ENCODE assay signal across 8 cellular contexts in the genomic region with DNA sequence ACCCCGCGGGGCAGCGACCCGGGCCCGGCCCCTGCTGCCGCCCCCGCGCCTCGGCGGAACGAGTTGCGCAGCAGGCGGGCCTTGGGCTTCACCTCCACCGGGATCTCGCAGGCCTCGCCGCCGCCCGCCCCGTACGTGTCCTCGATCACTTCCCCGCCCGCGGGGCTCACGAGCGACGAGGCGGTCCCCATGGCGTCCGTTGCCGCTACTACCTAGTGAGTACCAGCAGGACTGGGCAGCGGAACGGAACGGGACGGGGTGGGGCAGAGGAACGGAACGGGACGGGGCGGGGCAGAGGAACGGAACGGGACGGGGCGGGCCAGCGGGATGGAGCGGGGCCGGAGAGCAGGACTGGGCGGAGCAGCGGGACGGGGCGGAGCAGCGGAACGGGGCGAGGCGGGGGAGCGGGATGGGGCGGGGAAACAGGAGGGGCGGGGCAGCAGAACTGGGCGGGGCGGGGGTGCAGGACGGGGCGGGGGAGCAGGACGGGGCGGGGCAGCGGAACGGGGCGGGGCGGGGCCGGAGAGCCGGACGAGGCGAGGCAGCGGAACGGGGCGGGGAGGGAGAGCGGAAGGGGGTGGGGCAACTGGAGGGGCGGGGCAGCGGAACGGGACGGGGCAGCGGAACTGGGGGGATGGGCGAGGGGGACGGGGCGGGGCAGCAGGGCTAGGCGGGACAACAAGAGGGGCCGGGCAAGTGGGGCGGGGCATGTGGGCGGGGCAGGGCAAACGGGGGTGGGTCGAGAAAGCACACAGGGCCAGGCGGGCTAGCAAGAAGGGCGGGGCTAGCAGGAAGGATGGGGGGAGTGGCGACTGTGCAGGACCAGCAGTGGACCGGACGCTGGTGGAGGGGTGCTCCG. TPM values are rescaled to one million over a fixed set of nuclear protein-coding genes. Genes with fewer than 3 reads are reported as not detected.
DNase-seq lines count a peak whose midpoint lies in the region; ATAC-seq, FAIRE-seq and TF ChIP-seq lines count a peak whose summit lies in the region.

A gene with protein sequence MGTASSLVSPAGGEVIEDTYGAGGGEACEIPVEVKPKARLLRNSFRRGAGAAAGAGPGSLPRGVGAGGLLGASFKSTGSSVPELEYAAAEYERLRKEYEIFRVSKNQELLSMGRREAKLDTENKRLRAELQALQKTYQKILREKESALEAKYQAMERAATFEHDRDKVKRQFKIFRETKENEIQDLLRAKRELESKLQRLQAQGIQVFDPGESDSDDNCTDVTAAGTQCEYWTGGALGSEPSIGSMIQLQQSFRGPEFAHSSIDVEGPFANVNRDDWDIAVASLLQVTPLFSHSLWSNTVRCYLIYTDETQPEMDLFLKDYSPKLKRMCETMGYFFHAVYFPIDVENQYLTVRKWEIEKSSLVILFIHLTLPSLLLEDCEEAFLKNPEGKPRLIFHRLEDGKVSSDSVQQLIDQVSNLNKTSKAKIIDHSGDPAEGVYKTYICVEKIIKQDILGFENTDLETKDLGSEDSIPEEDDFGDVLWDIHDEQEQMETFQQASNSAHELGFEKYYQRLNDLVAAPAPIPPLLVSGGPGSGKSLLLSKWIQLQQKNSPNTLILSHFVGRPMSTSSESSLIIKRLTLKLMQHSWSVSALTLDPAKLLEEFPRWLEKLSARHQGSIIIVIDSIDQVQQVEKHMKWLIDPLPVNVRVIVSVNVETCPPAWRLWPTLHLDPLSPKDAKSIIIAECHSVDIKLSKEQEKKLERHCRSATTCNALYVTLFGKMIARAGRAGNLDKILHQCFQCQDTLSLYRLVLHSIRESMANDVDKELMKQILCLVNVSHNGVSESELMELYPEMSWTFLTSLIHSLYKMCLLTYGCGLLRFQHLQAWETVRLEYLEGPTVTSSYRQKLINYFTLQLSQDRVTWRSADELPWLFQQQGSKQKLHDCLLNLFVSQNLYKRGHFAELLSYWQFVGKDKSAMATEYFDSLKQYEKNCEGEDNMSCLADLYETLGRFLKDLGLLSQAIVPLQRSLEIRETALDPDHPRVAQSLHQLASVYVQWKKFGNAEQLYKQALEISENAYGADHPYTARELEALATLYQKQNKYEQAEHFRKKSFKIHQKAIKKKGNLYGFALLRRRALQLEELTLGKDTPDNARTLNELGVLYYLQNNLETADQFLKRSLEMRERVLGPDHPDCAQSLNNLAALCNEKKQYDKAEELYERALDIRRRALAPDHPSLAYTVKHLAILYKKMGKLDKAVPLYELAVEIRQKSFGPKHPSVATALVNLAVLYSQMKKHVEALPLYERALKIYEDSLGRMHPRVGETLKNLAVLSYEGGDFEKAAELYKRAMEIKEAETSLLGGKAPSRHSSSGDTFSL (N-terminal part only) (minus strand): TSS at position 245 of the 859 bp plus-strand sequence. CDS start 54 bp downstream, at position 191.

- DNase-seq in AG09309 (ENCODE audit: low read depth) (peak; percentile 91), NCI-H345 treated with DMSO at 0.1 percent for 48 hours (lab: John Stamatoyannopoulos, UW; ENCODE audit: unreplicated experiment) (peak; percentile 49), keratinocyte (ENCODE audit: low read depth, low spot score) (peak; percentile 79)
- DNase-seq in central memory CD8-positive, alpha-beta T cell (ENCODE audit: low spot score in 2 of 2), result peak; percentile 76 to 87
- DNase-seq in stimulated activated CD4-positive, alpha-beta T cell treated with anti-CD3 and anti-CD28 coated beads, Interleukin-15, amount 100 ng/mL, for 24 hours, result peak; percentile 97

- no peak for TF ChIP-seq CTCF in AG09309 (IDR thresholded peaks at IDR 0.05; ENCODE audit: control insufficient read depth, insufficient read depth, low read depth, low read length, missing control alignments)
- no peak for TF ChIP-seq CTCF in keratinocyte (optimal IDR thresholded peaks at IDR 0.05 in 1 of 3, IDR thresholded peaks at IDR 0.05 in 1 of 3, conservative IDR thresholded peaks at IDR 0.05 in 1 of 3; ENCODE audit: extremely low read depth in 1 of 3, insufficient read depth in 2 of 3, low read length in 3 of 3)

- peaks cover 17% of the 10 kb centered on the region for H3K4me1 ChIP-seq in keratinocyte (ENCODE audit: control insufficient read depth, extremely low read depth, insufficient read depth, low read length)

- H3K4me3 Mint-ChIP-seq in central memory CD8-positive, alpha-beta T cell, result peak within 1 kb of the TSS; percentile 84

- dilution Hi-C loops in keratinocyte (cut with MboI; ENCODE audit: extremely low pct_ligation_motif_present, low sequenced_read_pairs), result no loop called here

- peaks cover 37% of the 10 kb centered on the region for H3K4me1 Mint-ChIP-seq in central memory CD8-positive, alpha-beta T cell

- peak; percentile 34 for FAIRE-seq in keratinocyte (lab: Jason Lieb, UNC)

- H3K9ac ChIP-seq in keratinocyte (ENCODE audit: control insufficient read depth, extremely low read depth, insufficient read depth, low read length), result peak within 1 kb of the TSS; percentile 92

- peaks cover 11% of the 10 kb centered on the region for H3K36me3 Mint-ChIP-seq in central memory CD8-positive, alpha-beta T cell (ENCODE audit: insufficient read depth)

- H3K79me2 ChIP-seq in keratinocyte (ENCODE audit: control insufficient read depth, insufficient read depth, low read length), result peaks cover 17% of the 10 kb centered on the region

- ATAC-seq in GM19025 (IDR thresholded peaks at IDR 0.05; ENCODE audit: low read depth, unreplicated experiment), result peak; percentile 72
- peak; percentile 79 for ATAC-seq in HG03280 (IDR thresholded peaks at IDR 0.05; ENCODE audit: unreplicated experiment)
- ATAC-seq in activated CD4-positive, CD25-positive, alpha-beta regulatory T cell treated with anti-CD3 and anti-CD28 coated beads, Interleukin-2, amount 50 U/mL, for 24 hours, result peak; percentile 87 to 90
- peak; percentile 80 for ATAC-seq in central memory CD8-positive, alpha-beta T cell (replicated peaks; ENCODE audit: extremely low read depth, poor library complexity, severe bottlenecking)

- H2AFZ ChIP-seq in keratinocyte (ENCODE audit: control insufficient read depth, low read length), result peak within 1 kb of the TSS; percentile 97

- no peaks in the 10 kb centered on the region for H3K9me3 Mint-ChIP-seq in central memory CD8-positive, alpha-beta T cell

- H3K36me3 ChIP-seq in keratinocyte (ENCODE audit: control insufficient read depth in 2 of 2, extremely low read depth in 1 of 2, insufficient read depth in 2 of 2, low read length in 2 of 2), result no peaks in the 10 kb centered on the region

- peak within 1 kb of the TSS; percentile 87 for H3K4me2 ChIP-seq in keratinocyte (ENCODE audit: control insufficient read depth, extremely low read depth, insufficient read depth, low read depth, low read length)

- no peaks in the 10 kb centered on the region for H3K9me1 ChIP-seq in keratinocyte (ENCODE audit: control insufficient read depth, extremely low read depth, insufficient read depth, low read length)

- no peaks in the 10 kb centered on the region for H3K27me3 ChIP-seq in keratinocyte (ENCODE audit: control insufficient read depth, extremely low read depth, insufficient read depth, low read length)

- H3K27me3 Mint-ChIP-seq in central memory CD8-positive, alpha-beta T cell, result peaks cover under 1% of the 10 kb centered on the region

- peak within 1 kb of the TSS; percentile 69 for H3K4me3 ChIP-seq in AG09309 (ENCODE audit: control insufficient read depth, low read depth, low read length)
- peak within 1 kb of the TSS; percentile 69 to 89 (median 74) for H3K4me3 ChIP-seq in keratinocyte (ENCODE audit: control insufficient read depth in 2 of 3, extremely low read depth in 1 of 3, insufficient read depth in 2 of 3, low read depth in 1 of 3, low read length in 3 of 3)

- H3K9me3 ChIP-seq in keratinocyte (ENCODE audit: control insufficient read depth, low read depth, low read length), result no peaks in the 10 kb centered on the region

- H3K27ac Mint-ChIP-seq in central memory CD8-positive, alpha-beta T cell (ENCODE audit: low read depth), result peak within 1 kb of the TSS; percentile 89

- H3K27ac ChIP-seq in keratinocyte (ENCODE audit: control insufficient read depth, insufficient read depth, low read length), result peak within 1 kb of the TSS; percentile 74

- no peaks in the 10 kb centered on the region for H4K20me1 ChIP-seq in keratinocyte (ENCODE audit: control insufficient read depth, extremely low read depth, insufficient read depth, low read length)

RNA-seq across cellular contexts. Expression of the gene that starts here (rescaled TPM):
- polyA plus RNA-seq in keratinocyte, result 15.0 to 22.4 TPM (median 17.3 TPM) in 3 replicates
- polyA plus RNA-seq in keratinocyte (2011; ENCODE audit: low read depth), result 19.7 TPM
- polyA plus RNA-seq in keratinocyte (2011; cell fraction: cytosol; rRNA removed), result 8.4 and 13.1 TPM in 2 replicates
- 35.6 and 45.9 TPM in 2 replicates for polyA plus RNA-seq in keratinocyte (2011; cell fraction: nucleus; rRNA removed)
- polyA plus RNA-seq in keratinocyte (2012; ENCODE audit: low replicate concordance), result 6.6 and 9.4 TPM in 2 replicates
- polyA minus RNA-seq in keratinocyte, result 5.8 to 31.6 TPM (median 15.7 TPM) in 3 replicates
- polyA minus RNA-seq in keratinocyte (2011; cell fraction: cytosol; rRNA and poly(A)+ RNA removed), result 5.8 TPM
- 17.5 and 33.3 TPM in 2 replicates for polyA minus RNA-seq in keratinocyte (2011; cell fraction: nucleus; rRNA and poly(A)+ RNA removed)

Comparison
In these comparisons a context has a peak if more than half of its experiments do, and no peak if none do; other contexts are left out.
1. Peak in every context shown above with its lines: DNase-seq, ATAC-seq, H3K4me3 ChIP-seq and H3K27ac ChIP-seq.